ENCODE assay signal across 17 cellular contexts in the genomic region with DNA sequence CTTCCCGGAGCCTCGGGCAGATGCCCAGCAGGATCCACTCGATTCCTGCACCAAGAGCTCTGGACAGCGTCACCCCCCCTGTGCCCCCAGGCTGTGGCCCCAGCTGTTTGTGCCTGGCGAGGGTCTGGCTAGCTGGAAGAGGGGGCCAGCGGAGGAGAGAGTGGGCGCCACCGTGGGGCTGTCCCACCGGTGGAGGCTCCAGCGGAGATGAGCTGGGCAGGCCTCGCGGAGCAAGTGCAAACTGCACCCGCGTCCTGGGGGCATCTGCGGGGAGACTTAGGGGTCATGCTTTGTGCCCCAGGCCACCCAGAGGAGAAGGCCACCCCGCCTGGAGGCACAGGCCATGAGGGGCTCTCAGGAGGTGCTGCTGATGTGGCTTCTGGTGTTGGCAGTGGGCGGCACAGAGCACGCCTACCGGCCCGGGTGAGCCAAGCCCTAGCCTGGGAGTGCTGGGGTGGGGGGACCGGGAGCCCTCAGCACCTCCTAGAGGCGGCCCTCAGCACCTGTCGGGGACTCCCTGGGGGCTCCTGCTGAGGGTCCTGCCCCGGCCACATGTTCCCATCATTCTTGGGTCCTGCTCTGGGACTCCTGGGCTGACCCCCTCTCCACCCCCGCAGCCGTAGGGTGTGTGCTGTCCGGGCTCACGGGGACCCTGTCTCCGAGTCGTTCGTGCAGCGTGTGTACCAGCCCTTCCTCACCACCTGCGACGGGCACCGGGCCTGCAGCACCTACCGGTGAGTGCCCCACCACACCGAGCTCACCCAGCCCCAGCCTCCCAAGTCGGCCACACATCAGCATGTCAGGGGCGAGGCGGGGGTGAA. TPM values are rescaled to one million over a fixed set of nuclear protein-coding genes. Genes with fewer than 3 reads are reported as not detected.
A peak's percentile ranks its signal among the peaks of the same experiment; 100 is the strongest.
DNase-seq lines count a peak whose midpoint lies in the region; ATAC-seq and TF ChIP-seq lines count a peak whose summit lies in the region.
"Had no signal": no experiment of that assay in that cellular context is flagged by ENCODE, and none has a peak within 500 bp of the region (broad histone marks: within the 10 kb centered on the region; RNA-seq: fewer than 3 reads in every experiment).

No MANE protein-coding gene starts in this region.

- intact Hi-C loops in activated naive CD4-positive, alpha-beta T cell treated with anti-CD3 and anti-CD28 coated beads for 36 hours (cut with micrococcal nuclease) = no loop called here

- CTCF ChIA-PET in activated naive CD4-positive, alpha-beta T cell treated with anti-CD3 and anti-CD28 coated beads for 36 hours (lab: Charles Lee) = no interaction called here

- H3K27ac ChIP-seq in coronary artery (peak overlapping the region in 1 of 2 donors; percentile 22), lung (ENCODE audit: low read depth in 1 of 2, low read length in 1 of 2) (peak overlapping the region; percentile 76 to 89), upper lobe of left lung (peak overlapping the region; percentile 81 to 91 (median 84))

- no peaks in the 10 kb centered on the region for H3K27me3 ChIP-seq in lung (ENCODE audit: control insufficient read depth, insufficient read depth)
- peaks cover 0 to 14% (median 6%) of the 10 kb centered on the region in 4 donors for H3K27me3 ChIP-seq in upper lobe of left lung

- no peak overlapping the region for H3K4me3 Mint-ChIP-seq in activated naive CD4-positive, alpha-beta T cell treated with anti-CD3 and anti-CD28 coated beads, Interleukin-2, amount 50 U/mL, for 24 hours
- no peak overlapping the region for H3K4me3 Mint-ChIP-seq in activated naive CD4-positive, alpha-beta T cell treated with anti-CD3 and anti-CD28 coated beads for 36 hours
- H3K4me3 Mint-ChIP-seq: activated CD4-positive, alpha-beta T cell treated with anti-CD3 and anti-CD28 coated beads, Interleukin-2, amount 10 ng/mL, durations not matched to agents 7 days and 5 days; activated naive CD8-positive, alpha-beta T cell treated with anti-CD3 and anti-CD28 coated beads for 36 hours had no signal

- no peak for TF ChIP-seq EP300 in upper lobe of left lung (IDR thresholded peaks at IDR 0.05)

- in situ Hi-C loops in GM13977 (cut with MboI; ENCODE audit: low pct_unique_long_range_greater_than_20kb, low sequenced_read_pairs, unreplicated experiment) = no loop called here

- TF ChIP-seq CTCF in coronary artery (IDR thresholded peaks at IDR 0.05) = no peak
- no peak for TF ChIP-seq CTCF in lung (IDR thresholded peaks at IDR 0.05; ENCODE audit: control extremely low read depth, extremely low read depth)
- TF ChIP-seq CTCF in upper lobe of left lung (IDR thresholded peaks at IDR 0.05) = no peak
- TF ChIP-seq CTCF in GM13977 (IDR thresholded peaks at IDR 0.05; ENCODE audit: extremely low read depth, insufficient read depth, missing control alignments) = no peak
- TF ChIP-seq CTCF in GM20000 (IDR thresholded peaks at IDR 0.05; ENCODE audit: extremely low read depth, missing control alignments) = no peak

- H3K9me3 ChIP-seq in lung (ENCODE audit: control insufficient read depth in 2 of 2, insufficient read depth in 1 of 2, low read length in 1 of 2) (peaks cover 0 to 3% of the 10 kb centered on the region in 2 donors), upper lobe of left lung (no peaks in the 10 kb centered on the region)
- H3K9me3 ChIP-seq: Caco-2 had no signal

- peaks cover 3% of the 10 kb centered on the region for H3K27me3 Mint-ChIP-seq in activated naive CD4-positive, alpha-beta T cell treated with anti-CD3 and anti-CD28 coated beads, Interleukin-2, amount 50 U/mL, for 24 hours
- H3K27me3 Mint-ChIP-seq in activated naive CD4-positive, alpha-beta T cell treated with anti-CD3 and anti-CD28 coated beads for 36 hours (ENCODE audit: low read depth) = peaks cover 9% of the 10 kb centered on the region

- no peaks in the 10 kb centered on the region for H3K36me3 Mint-ChIP-seq in activated naive CD4-positive, alpha-beta T cell treated with anti-CD3 and anti-CD28 coated beads, Interleukin-2, amount 50 U/mL, for 24 hours
- H3K36me3 Mint-ChIP-seq in activated naive CD4-positive, alpha-beta T cell treated with anti-CD3 and anti-CD28 coated beads for 36 hours (ENCODE audit: low read depth) = no peaks in the 10 kb centered on the region
- H3K36me3 Mint-ChIP-seq: activated naive CD8-positive, alpha-beta T cell treated with anti-CD3 and anti-CD28 coated beads for 36 hours; immature natural killer cell had no signal

- H3K4me1 ChIP-seq in lung (ENCODE audit: control insufficient read depth in 2 of 2, insufficient read depth in 2 of 2, low read length in 2 of 2) (no peaks in the 10 kb centered on the region), upper lobe of left lung (peaks cover 14 to 50% (median 31%) of the 10 kb centered on the region in 4 donors)

- H3K36me3 ChIP-seq in lung (ENCODE audit: control insufficient read depth in 2 of 2, insufficient read depth in 2 of 2, low read length in 2 of 2) = peaks cover 0 to 35% of the 10 kb centered on the region in 2 donors
- H3K36me3 ChIP-seq in upper lobe of left lung = peaks cover 0 to 88% (median 38%) of the 10 kb centered on the region in 4 donors

- peak overlapping the region; percentile 76 for H3K4me3 ChIP-seq in coronary artery
- peak overlapping the region; percentile 65 for H3K4me3 ChIP-seq in lung
- H3K4me3 ChIP-seq in upper lobe of left lung = peak overlapping the region; percentile 52 to 64 (median 61)

- no peak for DNase-seq in activated naive CD4-positive, alpha-beta T cell treated with anti-CD3 and anti-CD28 coated beads for 36 hours
- DNase-seq in coronary artery (ENCODE audit: low spot score) (no peak), lung (ENCODE audit: low spot score) (no peak), upper lobe of left lung (peak in 1 of 2 donors; percentile 84), GM13977 (ENCODE audit: low spot score) (no peak), GM20000 (ENCODE audit: low spot score) (no peak), NCI-H1930 (lab: John Stamatoyannopoulos, UW) (no peak)
- DNase-seq: activated CD4-positive, alpha-beta T cell treated with anti-CD3 and anti-CD28 coated beads, Interleukin-2, amount 10 ng/mL, durations not matched to agents 7 days and 5 days; activated naive CD8-positive, alpha-beta T cell treated with anti-CD3 and anti-CD28 coated beads for 36 hours; activated T-cell treated with anti-CD3 and anti-CD28 coated beads, Interleukin-2, amount 50 U/mL, for 1 hour; Caco-2; effector memory CD4-positive, alpha-beta T cell; immature natural killer cell; NCI-H187 treated with DMSO at 0.1 percent for 48 hours; T-helper 9 cell had no signal

- no peaks in the 10 kb centered on the region for H3K4me1 Mint-ChIP-seq in activated naive CD4-positive, alpha-beta T cell treated with anti-CD3 and anti-CD28 coated beads, Interleukin-2, amount 50 U/mL, for 24 hours
- H3K4me1 Mint-ChIP-seq in activated naive CD4-positive, alpha-beta T cell treated with anti-CD3 and anti-CD28 coated beads for 36 hours (ENCODE audit: low read depth) = peaks cover 5% of the 10 kb centered on the region

- H3K27ac Mint-ChIP-seq in activated naive CD4-positive, alpha-beta T cell treated with anti-CD3 and anti-CD28 coated beads, Interleukin-2, amount 50 U/mL, for 24 hours = peak overlapping the region; percentile 51
- H3K27ac Mint-ChIP-seq in activated naive CD4-positive, alpha-beta T cell treated with anti-CD3 and anti-CD28 coated beads for 36 hours = no peak overlapping the region
- H3K27ac Mint-ChIP-seq: activated CD4-positive, alpha-beta T cell treated with anti-CD3 and anti-CD28 coated beads, Interleukin-2, amount 10 ng/mL, durations not matched to agents 7 days and 5 days; activated naive CD8-positive, alpha-beta T cell treated with anti-CD3 and anti-CD28 coated beads for 36 hours; immature natural killer cell had no signal

- peak in 1 of 4 donors; percentile 10 for TF ChIP-seq POLR2A in upper lobe of left lung (IDR thresholded peaks at IDR 0.05)

- whole genome bisulfite sequencing in lung, 2 donors = 58 to 61% methylated on average over 38 to 40 of the region's 40 CpGs
- WGBS in upper lobe of left lung, 2 donors = 56 to 59% methylated on average over 11 to 36 of the region's 40 CpGs

- no peaks in the 10 kb centered on the region for H3K9me3 Mint-ChIP-seq in activated naive CD4-positive, alpha-beta T cell treated with anti-CD3 and anti-CD28 coated beads, Interleukin-2, amount 50 U/mL, for 24 hours
- H3K9me3 Mint-ChIP-seq in activated naive CD4-positive, alpha-beta T cell treated with anti-CD3 and anti-CD28 coated beads for 36 hours = no peaks in the 10 kb centered on the region
- H3K9me3 Mint-ChIP-seq: activated CD4-positive, alpha-beta T cell treated with anti-CD3 and anti-CD28 coated beads, Interleukin-2, amount 10 ng/mL, durations not matched to agents 7 days and 5 days; activated naive CD8-positive, alpha-beta T cell treated with anti-CD3 and anti-CD28 coated beads for 36 hours; immature natural killer cell had no signal

- no peak for ATAC-seq in lung (ENCODE audit: insufficient read depth, low FRiP score)
- no peak for ATAC-seq in upper lobe of left lung (ENCODE audit: low FRiP score in 2 of 2)

RNA-seq across cellular contexts. Expression of gene EGFL7, which starts 5.4 kb away (rescaled TPM):
- total RNA-seq in activated naive CD4-positive, alpha-beta T cell treated with anti-CD3 and anti-CD28 coated beads for 36 hours = under 1 TPM; 0.25 to 0.52 TPM
- total RNA-seq in lung (100 to 1,000 TPM; 128 to 177 TPM), upper lobe of left lung (100 to 1,000 TPM in 5 of 6 donors, 10 to 100 TPM in 1; 77.9 to 321 (median 165) TPM)
- polyA plus RNA-seq in lung = 100 to 1,000 TPM; 275 to 379 TPM

RNA-seq across cellular contexts. Expression of gene AGPAT2, which starts 19.1 kb away (rescaled TPM):
- 1 to 10 TPM; 8.7 to 9.4 TPM for total RNA-seq in activated naive CD4-positive, alpha-beta T cell treated with anti-CD3 and anti-CD28 coated beads for 36 hours
- total RNA-seq in lung = 100 to 1,000 TPM in 1 of 2 donors, 10 to 100 TPM in 1; 81.7 to 184 TPM
- 100 to 1,000 TPM; 169 to 277 TPM for polyA plus RNA-seq in lung
- 100 to 1,000 TPM in 5 of 6 donors, 10 to 100 TPM in 1; 70.2 to 242 (median 140) TPM for total RNA-seq in upper lobe of left lung

RNA-seq across cellular contexts. Expression of gene DIPK1B, which starts 44.2 kb away (rescaled TPM):
- under 1 TPM in 1 of 2 experiments, not detected in 1; 0.10 TPM for total RNA-seq in activated naive CD4-positive, alpha-beta T cell treated with anti-CD3 and anti-CD28 coated beads for 36 hours
- total RNA-seq in lung (10 to 100 TPM; 14.5 to 26.7 TPM), upper lobe of left lung (10 to 100 TPM in 5 of 6 donors, 1 to 10 TPM in 1; 9.7 to 24.1 (median 17.0) TPM)
- polyA plus RNA-seq in lung = 10 to 100 TPM; 12.5 to 13.3 TPM
- total RNA-seq: activated CD4-positive, alpha-beta T cell treated with anti-CD3 and anti-CD28 coated beads, Interleukin-2, amount 10 ng/mL, durations not matched to agents 7 days and 5 days; RPMI7951 had no signal

Comparison
In these comparisons a context has a peak if more than half of its experiments do, and no peak if none do; other contexts are left out.
1. RNA of gene EGFL7, which starts 5.4 kb away (total RNA-seq): 128 to 177 TPM in lung and 77.9 to 321 TPM in upper lobe of left lung; 0.25 to 0.52 TPM in activated naive CD4-positive, alpha-beta T cell treated with anti-CD3 and anti-CD28 coated beads for 36 hours; every median in the first group is over 10 times any median in the second.
2. RNA of gene AGPAT2, which starts 19.1 kb away (total RNA-seq): 81.7 to 184 TPM in lung and 70.2 to 242 TPM in upper lobe of left lung; 8.7 to 9.4 TPM in activated naive CD4-positive, alpha-beta T cell treated with anti-CD3 and anti-CD28 coated beads for 36 hours; every median in the first group is over 4 times any median in the second.
3. RNA of gene DIPK1B, which starts 44.2 kb away (total RNA-seq): 14.5 to 26.7 TPM in lung and 9.7 to 24.1 TPM in upper lobe of left lung; 0.10 TPM in activated naive CD4-positive, alpha-beta T cell treated with anti-CD3 and anti-CD28 coated beads for 36 hours; every median in the first group is over 4 times any median in the second.
4. Peak in every context shown above with its lines, with median percentiles within 50 percentile points of each other: H3K4me3 ChIP-seq.